Comparison of ENCODE assay signal across 3 cellular contexts in the genomic region with DNA sequence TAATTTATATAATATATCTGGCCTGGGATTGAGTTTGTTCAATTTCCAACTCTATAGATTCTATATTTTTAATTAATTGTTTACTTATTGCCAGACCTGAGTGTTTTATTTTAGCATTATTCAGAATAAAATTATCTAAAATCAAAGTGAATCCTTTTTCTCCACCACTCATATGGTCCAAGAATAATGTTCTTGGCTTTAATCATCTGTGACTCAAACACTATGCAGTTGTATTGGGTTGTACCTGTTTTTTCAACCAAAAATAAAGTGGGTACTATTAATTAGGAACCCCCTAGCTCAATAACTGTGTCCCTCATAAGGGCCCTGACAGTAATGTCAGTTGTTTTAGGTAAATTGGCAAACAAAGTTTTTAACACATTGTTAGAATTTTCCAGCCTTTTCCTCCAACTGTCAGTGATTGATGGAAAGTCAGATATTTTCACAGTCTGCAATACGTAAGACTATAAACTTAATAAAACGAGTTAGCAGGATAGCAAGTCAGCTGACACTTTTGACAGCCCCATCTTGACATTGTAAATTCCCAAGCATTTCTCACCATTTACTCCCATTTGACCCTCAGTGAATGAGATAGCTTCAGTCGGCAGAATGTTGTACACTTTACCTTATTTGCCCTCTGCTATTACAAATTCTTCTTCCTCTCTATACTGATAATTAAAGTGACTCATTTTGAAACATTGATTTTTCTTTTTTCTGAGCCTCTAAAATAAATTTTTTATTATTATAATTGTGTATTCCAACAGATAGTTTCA.
"Had no signal": no experiment of that assay in that cellular context is flagged by ENCODE, and none has a peak within 500 bp of the region (broad histone marks: within the 10 kb centered on the region; RNA-seq: fewer than 3 reads in every experiment).

No MANE protein-coding gene starts in this region.

- ATAC-seq: GM12878 had no signal

- DNase-seq: GDM1, GF-D8 had no signal

- H3K4me3 ChIP-seq: GM12878 had no signal
